18 cellular contexts compared by ENCODE assay signal in genomic region chr2:202007015-202008011, GRCh38. TPM values are rescaled to one million over a fixed set of nuclear protein-coding genes. Genes with fewer than 3 reads are reported as not detected.
DNase-seq lines count a peak whose midpoint lies in the region; ATAC-seq, FAIRE-seq and TF ChIP-seq lines count a peak whose summit lies in the region.
"Had no signal": no experiment of that assay in that cellular context is flagged by ENCODE, and none has a peak within 500 bp of the region (broad histone marks: within the 10 kb centered on the region; RNA-seq: fewer than 3 reads in every experiment).

No MANE protein-coding gene starts in this region.

- in situ Hi-C loops in GM12878 (cut with MboI) = no loop called here

- no peak overlapping the region for H3K4me2 ChIP-seq in GM12878 (ENCODE audit: control insufficient read depth, insufficient read depth)

- WGBS in GM12878 (ENCODE audit: insufficient coverage, insufficient replicate concordance, low lambda C conversion rate, missing lambda C conversion rate) = 68% methylated on average over 7 of the region's 7 CpGs

- no peaks in the 10 kb centered on the region for H3K36me3 ChIP-seq in GM12878 (ENCODE audit: control insufficient read depth in 2 of 2, insufficient read depth in 2 of 2, low read length in 1 of 2)
- no peaks in the 10 kb centered on the region for H3K36me3 ChIP-seq in kidney epithelial cell (ENCODE audit: control insufficient read depth, insufficient read depth, low read length)
- H3K36me3 ChIP-seq in upper lobe of right lung = no peaks in the 10 kb centered on the region
- H3K36me3 ChIP-seq: upper lobe of left lung had no signal

- SMC1A ChIA-PET in GM12878 (lab: Charles Lee; ENCODE audit: uncharacterized antibody, unreplicated experiment) = interaction anchor here (0.7 to 2.4 kb wide), 2 partner anchors 10 kb away, joined by 3 to 7 read pairs; no protein-coding TSS in a partner anchor

- DNase-seq in Right ventricle myocardium inferior (ENCODE audit: missing footprints) (peak; percentile 82), cardiac septum (ENCODE audit: low spot score) (no peak), GM12878 (ENCODE audit: low read depth, low spot score) (no peak), kidney epithelial cell (ENCODE audit: low read depth) (no peak), upper lobe of right lung (no peak), globus pallidus (ENCODE audit: low spot score) (no peak), HK-2 (ENCODE audit: unreplicated experiment) (no peak), NCI-H1048 (lab: John Stamatoyannopoulos, UW) (no peak)
- DNase-seq: 8988T; activated CD8-positive, alpha-beta memory T cell treated with anti-CD3 and anti-CD28 coated beads, Interleukin-2, amount 10 ng/mL, durations not matched to agents 7 days and 5 days; activated effector memory CD4-positive, alpha-beta T cell treated with anti-CD3 and anti-CD28 coated beads, Interleukin-2, amount 50 U/mL, for 16 hours; anterior cingulate cortex; naive B cell; NCI-H2029 treated with DMSO at 0.1 percent for 48 hours; SIG-M5; stimulated activated naive CD8-positive, alpha-beta T cell treated with anti-CD3 and anti-CD28 coated beads, Interleukin-15, amount 100 ng/mL, for 72 hours had no signal

- no peaks in the 10 kb centered on the region for H3K27me3 ChIP-seq in GM12878 (replicated peaks in 1 of 2; ENCODE audit: control insufficient read depth in 2 of 2, insufficient read depth in 2 of 2, low read length in 1 of 2)
- no peaks in the 10 kb centered on the region for H3K27me3 ChIP-seq in kidney epithelial cell (ENCODE audit: control insufficient read depth, insufficient read depth, low read length)
- H3K27me3 ChIP-seq in upper lobe of right lung = no peaks in the 10 kb centered on the region
- H3K27me3 ChIP-seq: upper lobe of left lung had no signal

- intact Hi-C loops in Right ventricle myocardium inferior (cut with DNase I) (no loop called here), cardiac septum (cut with DNase I) (loop anchor here (2.0 kb wide), 1 partner anchor 37 kb away; no protein-coding TSS in a partner anchor), GM12878 (cut with micrococcal nuclease; ENCODE audit: unreplicated experiment) (no loop called here), upper lobe of right lung (cut with DNase I) (no loop called here)

- 0 out of 2 replicates have a peak, but pooled peaks have one; percentile 8 for TF ChIP-seq RAD21 in GM12878 (IDR thresholded peaks at IDR 0.05; ENCODE audit: insufficient read depth, low read depth, low read length)

- TF ChIP-seq CTCF in GM12878 (IDR thresholded peaks at IDR 0.05 in 2 of 3, conservative IDR thresholded peaks at IDR 0.05 in 1 of 3; ENCODE audit: control insufficient read depth in 2 of 3, extremely low read depth in 1 of 3, insufficient read depth in 1 of 3, low read depth in 3 of 3, low read length in 3 of 3) (no peak), kidney epithelial cell (IDR thresholded peaks at IDR 0.05; ENCODE audit: insufficient read depth, low read length, poor library complexity, severe bottlenecking) (peak; percentile 30), upper lobe of right lung (IDR thresholded peaks at IDR 0.05) (no peak)

- H3K4me1 ChIP-seq in GM12878 (ENCODE audit: control insufficient read depth, insufficient read depth, low read length) (peaks cover 23% of the 10 kb centered on the region), upper lobe of right lung (peaks cover 3% of the 10 kb centered on the region)

- POLR2A ChIA-PET in GM12878 (lab: Charles Lee) = interaction anchor here (0.6 kb wide), 1 partner anchor 161 kb away, joined by 3 read pairs; no protein-coding TSS in a partner anchor

- H3K79me2 ChIP-seq in GM12878 (ENCODE audit: control insufficient read depth, insufficient read depth, low read length) = no peaks in the 10 kb centered on the region

- H3K9ac ChIP-seq in GM12878 (ENCODE audit: control insufficient read depth, insufficient read depth, low read length) = no peak overlapping the region

- BruUV-seq in GM12878 (replicated peaks; lab: Mats Ljungman, UMichigan) = no TSS peak

- no peak for FAIRE-seq in GM12878 (lab: Jason Lieb, UNC)
- FAIRE-seq: endothelial cell of umbilical vein had no signal

- H3K27ac ChIP-seq in GM12878 (ENCODE audit: control insufficient read depth, insufficient read depth) (no peak overlapping the region), upper lobe of right lung (peak overlapping the region; percentile 17)
- H3K27ac ChIP-seq: upper lobe of left lung had no signal

- CTCF ChIA-PET in GM12878 (lab: Yijun Ruan, JAX) = interaction anchor here (0.9 to 2.0 kb wide), 2 partner anchors 34 to 147 kb away, joined by 3 to 13 read pairs; no protein-coding TSS in a partner anchor

- H3K4me3 ChIP-seq in GM12878 (no peak overlapping the region), kidney epithelial cell (ENCODE audit: low read depth, low read length) (no peak overlapping the region), upper lobe of right lung (no peak overlapping the region)
- H3K4me3 ChIP-seq: upper lobe of left lung had no signal

- no peaks in the 10 kb centered on the region for H3K9me3 ChIP-seq in GM12878 (replicated peaks; ENCODE audit: control insufficient read depth, insufficient read depth, low read length)
- no peaks in the 10 kb centered on the region for H3K9me3 ChIP-seq in upper lobe of right lung
- H3K9me3 ChIP-seq: upper lobe of left lung had no signal

- H2AFZ ChIP-seq in GM12878 (ENCODE audit: control insufficient read depth, low read depth, low read length) = no peak overlapping the region

- TF ChIP-seq POLR2A in GM12878 (IDR thresholded peaks at IDR 0.05; ENCODE audit: low read depth, low read length) = no peak

- no peaks in the 10 kb centered on the region for H4K20me1 ChIP-seq in GM12878 (ENCODE audit: control insufficient read depth, insufficient read depth)

- TF ChIP-seq EP300 in GM12878 (IDR thresholded peaks at IDR 0.05; ENCODE audit: borderline replicate concordance in 1 of 2, control insufficient read depth in 1 of 2, low read depth in 2 of 2, low read length in 2 of 2) = no peak

- ATAC-seq in Right ventricle myocardium inferior (peak; percentile 83), GM12878 (no peak), upper lobe of right lung (peak; percentile 15)
- ATAC-seq: activated CD8-positive, alpha-beta memory T cell treated with anti-CD3 and anti-CD28 coated beads, Interleukin-2, amount 10 ng/mL, durations not matched to agents 7 days and 5 days; stimulated activated naive CD8-positive, alpha-beta T cell treated with anti-CD3 and anti-CD28 coated beads, Interleukin-15, amount 100 ng/mL, for 72 hours had no signal

- RAD21 ChIA-PET in GM12878 (lab: Charles Lee; ENCODE audit: unreplicated experiment) = interaction anchor here (1.4 kb wide), 1 partner anchor 147 kb away, joined by 4 read pairs; no protein-coding TSS in a partner anchor

TF ChIP-seq in GM12878, 131 proteins besides CTCF, POLR2A, EP300 and RAD21 (continues in another document):
- no peak for TF ChIP-seq MTA3 (IDR thresholded peaks at IDR 0.05; ENCODE audit: borderline replicate concordance, low read length)
- TF ChIP-seq USF1 (IDR thresholded peaks at IDR 0.05; ENCODE audit: borderline replicate concordance, extremely low read length, insufficient read depth, low read depth, low read length) = no peak
- TF ChIP-seq FOXK2 (IDR thresholded peaks at IDR 0.05) = no peak
- TF ChIP-seq SPI1 (IDR thresholded peaks at IDR 0.05; ENCODE audit: borderline replicate concordance, insufficient read depth, low read depth, low read length) = no peak
- TF ChIP-seq PAX5 (IDR thresholded peaks at IDR 0.05; ENCODE audit: borderline replicate concordance, low read depth, low read length) = no peak
- TF ChIP-seq PBX3 (IDR thresholded peaks at IDR 0.05; ENCODE audit: insufficient replicate concordance, low read depth, low read length) = no peak
- TF ChIP-seq CHD1 (IDR thresholded peaks at IDR 0.05; ENCODE audit: low read depth, low read length) = no peak

RNA-seq across cellular contexts. Expression of gene FZD7, which starts 26.3 kb away (rescaled TPM):
- total RNA-seq in Right ventricle myocardium inferior = 24.2 TPM
- total RNA-seq in cardiac septum = 34.7 TPM
- total RNA-seq in GM12878 (2013; cell fraction: nucleolus; rRNA removed) = 3.2 and 4.0 TPM in 2 replicates
- 1.5 TPM in 2 replicates for total RNA-seq in GM12878 (2014; rRNA removed)
- total RNA-seq in GM12878 (2014; rRNA removed; fragmentation: Illumina TruSeq; extraction: Trizol) = 0.64 and 0.76 TPM in 2 replicates
- 2.4 and 2.6 TPM in 2 replicates for total RNA-seq in GM12878 (2021)
- polyA plus RNA-seq in GM12878 (2011; ENCODE audit: low read depth) = 0.09 TPM
- 0.42 and 0.50 TPM in 2 replicates for polyA plus RNA-seq in GM12878 (2011; rRNA removed)
- polyA plus RNA-seq in GM12878 (2011; cell fraction: cytosol; rRNA removed) = 0.60 and 0.69 TPM in 2 replicates
- 1.9 TPM in 2 replicates for polyA plus RNA-seq in GM12878 (2011; cell fraction: nucleus; rRNA removed)
- polyA plus RNA-seq in GM12878 (2012) = 0.23 and 0.29 TPM in 2 replicates
- polyA plus RNA-seq in GM12878 (2014; fragmentation: Illumina TruSeq; extraction: Trizol) = 0.75 and 1.3 TPM in 2 replicates
- under 1 TPM; 0.24 to 0.47 TPM for polyA plus RNA-seq in GM12878 (2014; fragmentation: Nextera tagmentation; extraction: Ambion mirVana)
- polyA plus RNA-seq in GM12878 (2014; rRNA removed) = 1.1 and 1.3 TPM in 2 replicates
- under 1 TPM; 0.47 to 0.88 TPM for polyA plus RNA-seq in GM12878 (2016; fragmentation: Nextera tagmentation; extraction: Ambion mirVana)
- 0.95 and 2.5 TPM in 2 replicates for polyA minus RNA-seq in GM12878 (2011; rRNA and poly(A)+ RNA removed)
- 1.1 and 1.2 TPM in 2 replicates for polyA minus RNA-seq in GM12878 (2011; cell fraction: cytosol; rRNA and poly(A)+ RNA removed)
- 2.4 and 4.6 TPM in 2 replicates for polyA minus RNA-seq in GM12878 (2011; cell fraction: nucleus; rRNA and poly(A)+ RNA removed)
- total RNA-seq in kidney epithelial cell = 13.5 and 14.5 TPM in 2 replicates
- 13.6 TPM for total RNA-seq in upper lobe of right lung
